In the genomic region with DNA sequence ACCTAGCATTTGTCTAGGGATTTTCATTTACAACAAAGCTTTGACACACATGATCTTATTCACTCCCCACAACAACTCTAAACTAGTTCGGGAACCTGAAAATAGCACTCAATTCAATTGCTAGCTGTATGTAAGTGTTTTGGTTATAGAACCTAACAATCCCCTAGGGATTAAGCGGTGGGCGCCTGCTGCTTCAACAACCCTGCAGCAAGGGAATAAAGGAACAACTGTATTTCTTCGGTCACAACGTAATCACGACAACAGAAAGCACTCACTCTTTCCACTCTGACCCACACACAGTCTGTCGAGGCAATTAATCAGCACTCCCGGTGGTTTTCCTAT, we compare ENCODE assay signal across 1 cellular context.
TF ChIP-seq lines count a peak whose summit lies in the region.

No MANE protein-coding gene starts in this region.

TF ChIP-seq in H1, 55 proteins besides CTCF, POLR2A, EP300 and RAD21 (continued from another document):
- TF ChIP-seq, protein P1, sequence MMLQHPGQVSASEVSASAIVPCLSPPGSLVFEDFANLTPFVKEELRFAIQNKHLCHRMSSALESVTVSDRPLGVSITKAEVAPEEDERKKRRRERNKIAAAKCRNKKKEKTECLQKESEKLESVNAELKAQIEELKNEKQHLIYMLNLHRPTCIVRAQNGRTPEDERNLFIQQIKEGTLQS (IDR thresholded peaks at IDR 0.05; ENCODE audit: insufficient read depth, low read depth, low read length), result no peak
- TF ChIP-seq, protein P2, sequence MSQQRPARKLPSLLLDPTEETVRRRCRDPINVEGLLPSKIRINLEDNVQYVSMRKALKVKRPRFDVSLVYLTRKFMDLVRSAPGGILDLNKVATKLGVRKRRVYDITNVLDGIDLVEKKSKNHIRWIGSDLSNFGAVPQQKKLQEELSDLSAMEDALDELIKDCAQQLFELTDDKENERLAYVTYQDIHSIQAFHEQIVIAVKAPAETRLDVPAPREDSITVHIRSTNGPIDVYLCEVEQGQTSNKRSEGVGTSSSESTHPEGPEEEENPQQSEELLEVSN (IDR thresholded peaks at IDR 0.05), result no peak
- TF ChIP-seq KDM1A (IDR thresholded peaks at IDR 0.05; ENCODE audit: borderline replicate concordance, low read length) (no peak), NANOG (IDR thresholded peaks at IDR 0.05; ENCODE audit: insufficient read depth, low read depth, low read length, poor library complexity, severe bottlenecking) (no peak), CTBP2 (IDR thresholded peaks at IDR 0.05; ENCODE audit: borderline replicate concordance, insufficient read depth, insufficient read length, low read length) (no peak), NRF1 (IDR thresholded peaks at IDR 0.05; ENCODE audit: low read depth, low read length) (no peak), SP2 (IDR thresholded peaks at IDR 0.05; ENCODE audit: low read length) (no peak)
- TF ChIP-seq, protein P3, sequence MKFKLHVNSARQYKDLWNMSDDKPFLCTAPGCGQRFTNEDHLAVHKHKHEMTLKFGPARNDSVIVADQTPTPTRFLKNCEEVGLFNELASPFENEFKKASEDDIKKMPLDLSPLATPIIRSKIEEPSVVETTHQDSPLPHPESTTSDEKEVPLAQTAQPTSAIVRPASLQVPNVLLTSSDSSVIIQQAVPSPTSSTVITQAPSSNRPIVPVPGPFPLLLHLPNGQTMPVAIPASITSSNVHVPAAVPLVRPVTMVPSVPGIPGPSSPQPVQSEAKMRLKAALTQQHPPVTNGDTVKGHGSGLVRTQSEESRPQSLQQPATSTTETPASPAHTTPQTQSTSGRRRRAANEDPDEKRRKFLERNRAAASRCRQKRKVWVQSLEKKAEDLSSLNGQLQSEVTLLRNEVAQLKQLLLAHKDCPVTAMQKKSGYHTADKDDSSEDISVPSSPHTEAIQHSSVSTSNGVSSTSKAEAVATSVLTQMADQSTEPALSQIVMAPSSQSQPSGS (IDR thresholded peaks at IDR 0.05; ENCODE audit: low read length), result no peak
